In the genomic region with DNA sequence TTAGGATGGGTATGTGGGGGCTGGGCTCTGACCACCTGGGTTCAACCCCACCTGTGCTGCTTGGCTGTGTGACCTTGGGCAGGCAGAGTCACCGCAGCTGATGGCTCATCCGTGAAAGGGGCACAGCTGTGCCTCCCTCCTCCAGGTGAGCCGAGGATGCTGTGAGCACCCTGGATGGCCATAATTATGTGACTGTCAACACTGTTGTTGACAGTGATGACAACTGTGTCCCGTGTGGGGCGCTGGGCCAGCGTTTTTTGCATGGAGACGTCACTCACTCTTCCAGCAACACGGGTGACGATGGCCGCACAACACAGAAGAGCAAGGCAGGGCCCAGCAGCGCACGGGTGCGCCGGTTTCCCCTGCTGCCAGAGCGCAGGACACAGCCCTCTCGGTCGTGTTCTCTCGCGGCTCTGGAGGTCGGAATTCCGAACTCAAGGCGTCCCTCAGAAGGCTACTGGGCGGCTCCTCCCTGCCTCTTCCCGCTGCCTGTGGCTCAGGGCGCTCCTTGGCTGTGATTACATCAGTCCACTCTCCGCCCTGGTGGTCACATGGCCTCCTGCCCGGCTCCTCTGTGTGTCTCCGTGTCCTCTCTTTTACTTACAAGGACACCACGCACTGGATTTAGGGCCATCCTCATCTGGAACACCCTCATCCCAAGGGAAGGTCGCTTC, we compare ENCODE assay signal across 1 cellular context.
TF ChIP-seq lines count a peak whose summit lies in the region.

No MANE protein-coding gene starts in this region.

TF ChIP-seq in GM23338, 12 proteins besides CTCF, POLR2A, EP300 and RAD21 (continued from another document):
- no peak for TF ChIP-seq ZNF462 (CRISPR knock-in tag; IDR thresholded peaks at IDR 0.05)
- no peak for TF ChIP-seq ETS1 (IDR thresholded peaks at IDR 0.05)
- TF ChIP-seq EZH2phosphoT487 (IDR thresholded peaks at IDR 0.05; ENCODE audit: unreplicated experiment): no peak
